In the genomic region with DNA sequence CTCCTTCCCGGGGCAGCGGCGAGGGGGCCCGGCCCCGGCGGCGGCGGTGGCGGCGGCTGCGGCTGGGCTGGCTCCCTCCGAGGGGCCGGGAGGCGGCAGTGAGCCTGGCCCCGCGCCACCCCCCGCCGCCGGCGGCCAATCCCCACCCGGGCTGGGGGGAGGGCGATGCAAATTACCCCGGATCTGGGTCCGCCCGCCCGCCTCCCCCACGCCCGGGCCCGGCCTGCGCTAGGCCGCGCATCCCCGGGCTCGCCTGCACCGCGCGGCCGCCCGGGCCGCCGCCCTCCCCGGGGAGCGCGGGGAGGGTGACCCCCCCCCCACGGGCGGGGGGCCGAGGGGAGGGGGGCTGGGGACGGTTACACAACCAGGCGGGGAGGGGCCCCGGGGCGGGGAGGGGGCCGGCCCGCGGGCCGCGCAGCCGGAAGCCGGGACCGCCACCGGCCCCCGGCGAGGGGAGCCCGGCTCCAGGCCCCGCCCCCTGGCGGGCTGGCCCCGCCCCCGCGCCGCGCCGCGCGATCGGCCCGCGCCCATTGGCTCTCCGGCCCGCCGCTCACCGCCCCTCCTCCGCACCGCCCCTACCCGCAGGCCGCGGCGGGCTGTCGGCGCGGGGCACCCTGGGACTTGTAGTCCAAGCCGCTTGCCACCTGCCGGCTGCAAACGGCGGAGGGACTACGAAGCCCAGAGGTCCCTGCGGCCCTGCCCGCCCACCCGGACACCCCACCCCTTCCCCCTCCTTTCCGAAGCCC, we compare ENCODE assay signal across 1 cellular context.
TF ChIP-seq lines count a peak whose summit lies in the region.

No MANE protein-coding gene starts in this region.

TF ChIP-seq in K562, 482 proteins besides CTCF, POLR2A, EP300 and RAD21 (continued from another document):
- TF ChIP-seq, protein P1, sequence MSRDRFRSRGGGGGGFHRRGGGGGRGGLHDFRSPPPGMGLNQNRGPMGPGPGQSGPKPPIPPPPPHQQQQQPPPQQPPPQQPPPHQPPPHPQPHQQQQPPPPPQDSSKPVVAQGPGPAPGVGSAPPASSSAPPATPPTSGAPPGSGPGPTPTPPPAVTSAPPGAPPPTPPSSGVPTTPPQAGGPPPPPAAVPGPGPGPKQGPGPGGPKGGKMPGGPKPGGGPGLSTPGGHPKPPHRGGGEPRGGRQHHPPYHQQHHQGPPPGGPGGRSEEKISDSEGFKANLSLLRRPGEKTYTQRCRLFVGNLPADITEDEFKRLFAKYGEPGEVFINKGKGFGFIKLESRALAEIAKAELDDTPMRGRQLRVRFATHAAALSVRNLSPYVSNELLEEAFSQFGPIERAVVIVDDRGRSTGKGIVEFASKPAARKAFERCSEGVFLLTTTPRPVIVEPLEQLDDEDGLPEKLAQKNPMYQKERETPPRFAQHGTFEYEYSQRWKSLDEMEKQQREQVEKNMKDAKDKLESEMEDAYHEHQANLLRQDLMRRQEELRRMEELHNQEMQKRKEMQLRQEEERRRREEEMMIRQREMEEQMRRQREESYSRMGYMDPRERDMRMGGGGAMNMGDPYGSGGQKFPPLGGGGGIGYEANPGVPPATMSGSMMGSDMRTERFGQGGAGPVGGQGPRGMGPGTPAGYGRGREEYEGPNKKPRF (IDR thresholded peaks at IDR 0.05; ENCODE audit: low read depth, low read length) = no peak
- TF ChIP-seq PURB (CRISPR knock-in tag; IDR thresholded peaks at IDR 0.05; ENCODE audit: low read depth) (no peak), SMARCA4 (IDR thresholded peaks at IDR 0.05) (no peak), FOS (IDR thresholded peaks at IDR 0.05; ENCODE audit: extremely low read depth, insufficient read length) (peak; percentile 49), U2AF1 (optimal IDR thresholded peaks at IDR 0.05; ENCODE audit: low read depth, low read length) (no peak), ZNF174 (CRISPR knock-in tag; IDR thresholded peaks at IDR 0.05) (no peak), NRF1 (conservative IDR thresholded peaks at IDR 0.05 in 1 of 2, IDR thresholded peaks at IDR 0.05 in 1 of 2) (no peak), PTTG1 (tag; IDR thresholded peaks at IDR 0.05; ENCODE audit: low read depth) (no peak), TRIM28 (IDR thresholded peaks at IDR 0.05) (no peak), NCOA2 (IDR thresholded peaks at IDR 0.05; ENCODE audit: partially characterized antibody in 2 of 2) (no peak), GATAD2A (IDR thresholded peaks at IDR 0.05) (no peak), IRF2 (CRISPR knock-in tag; IDR thresholded peaks at IDR 0.05) (no peak), HSF4 (CRISPR knock-in tag; IDR thresholded peaks at IDR 0.05; ENCODE audit: borderline replicate concordance) (no peak), RBFOX2 (IDR thresholded peaks at IDR 0.05; ENCODE audit: low read depth, low read length) (no peak), ZBED1 (IDR thresholded peaks at IDR 0.05) (no peak), MCM5 (IDR thresholded peaks at IDR 0.05; ENCODE audit: low read depth) (no peak), POLR2AphosphoS2 (IDR thresholded peaks at IDR 0.05; ENCODE audit: low read length) (peak; percentile 58; the same call in 1 of the 2 replicates), ZNF217 (CRISPR knock-in tag; IDR thresholded peaks at IDR 0.05) (no peak), ARHGAP35 (IDR thresholded peaks at IDR 0.05; ENCODE audit: partially characterized antibody) (no peak), KLF6 (CRISPR knock-in tag; IDR thresholded peaks at IDR 0.05; ENCODE audit: borderline replicate concordance) (no peak), SIN3A (IDR thresholded peaks at IDR 0.05; ENCODE audit: borderline replicate concordance in 2 of 2, control insufficient read depth in 1 of 2, low read depth in 2 of 2, low read length in 2 of 2) (no peak), PTBP1 (IDR thresholded peaks at IDR 0.05; ENCODE audit: low read depth, low read length) (no peak), CEBPG (CRISPR knock-in tag; IDR thresholded peaks at IDR 0.05) (no peak), CEBPG (tag; conservative IDR thresholded peaks at IDR 0.05 in 1 of 2, IDR thresholded peaks at IDR 0.05 in 1 of 2) (peak; percentile 22 to 26; a peak in 1 of 4 replicates), ZNF134 (CRISPR knock-in tag; conservative IDR thresholded peaks at IDR 0.05) (no peak)
- TF ChIP-seq, protein P2, sequence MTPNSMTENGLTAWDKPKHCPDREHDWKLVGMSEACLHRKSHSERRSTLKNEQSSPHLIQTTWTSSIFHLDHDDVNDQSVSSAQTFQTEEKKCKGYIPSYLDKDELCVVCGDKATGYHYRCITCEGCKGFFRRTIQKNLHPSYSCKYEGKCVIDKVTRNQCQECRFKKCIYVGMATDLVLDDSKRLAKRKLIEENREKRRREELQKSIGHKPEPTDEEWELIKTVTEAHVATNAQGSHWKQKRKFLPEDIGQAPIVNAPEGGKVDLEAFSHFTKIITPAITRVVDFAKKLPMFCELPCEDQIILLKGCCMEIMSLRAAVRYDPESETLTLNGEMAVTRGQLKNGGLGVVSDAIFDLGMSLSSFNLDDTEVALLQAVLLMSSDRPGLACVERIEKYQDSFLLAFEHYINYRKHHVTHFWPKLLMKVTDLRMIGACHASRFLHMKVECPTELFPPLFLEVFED (CRISPR knock-in tag; conservative IDR thresholded peaks at IDR 0.05) = no peak
- TF ChIP-seq, protein P3, sequence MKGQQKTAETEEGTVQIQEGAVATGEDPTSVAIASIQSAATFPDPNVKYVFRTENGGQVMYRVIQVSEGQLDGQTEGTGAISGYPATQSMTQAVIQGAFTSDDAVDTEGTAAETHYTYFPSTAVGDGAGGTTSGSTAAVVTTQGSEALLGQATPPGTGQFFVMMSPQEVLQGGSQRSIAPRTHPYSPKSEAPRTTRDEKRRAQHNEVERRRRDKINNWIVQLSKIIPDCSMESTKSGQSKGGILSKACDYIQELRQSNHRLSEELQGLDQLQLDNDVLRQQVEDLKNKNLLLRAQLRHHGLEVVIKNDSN (CRISPR knock-in tag; IDR thresholded peaks at IDR 0.05) = no peak
- TF ChIP-seq, protein P4, sequence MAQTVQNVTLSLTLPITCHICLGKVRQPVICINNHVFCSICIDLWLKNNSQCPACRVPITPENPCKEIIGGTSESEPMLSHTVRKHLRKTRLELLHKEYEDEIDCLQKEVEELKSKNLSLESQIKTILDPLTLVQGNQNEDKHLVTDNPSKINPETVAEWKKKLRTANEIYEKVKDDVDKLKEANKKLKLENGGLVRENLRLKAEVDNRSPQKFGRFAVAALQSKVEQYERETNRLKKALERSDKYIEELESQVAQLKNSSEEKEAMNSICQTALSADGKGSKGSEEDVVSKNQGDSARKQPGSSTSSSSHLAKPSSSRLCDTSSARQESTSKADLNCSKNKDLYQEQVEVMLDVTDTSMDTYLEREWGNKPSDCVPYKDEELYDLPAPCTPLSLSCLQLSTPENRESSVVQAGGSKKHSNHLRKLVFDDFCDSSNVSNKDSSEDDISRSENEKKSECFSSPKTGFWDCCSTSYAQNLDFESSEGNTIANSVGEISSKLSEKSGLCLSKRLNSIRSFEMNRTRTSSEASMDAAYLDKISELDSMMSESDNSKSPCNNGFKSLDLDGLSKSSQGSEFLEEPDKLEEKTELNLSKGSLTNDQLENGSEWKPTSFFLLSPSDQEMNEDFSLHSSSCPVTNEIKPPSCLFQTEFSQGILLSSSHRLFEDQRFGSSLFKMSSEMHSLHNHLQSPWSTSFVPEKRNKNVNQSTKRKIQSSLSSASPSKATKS (CRISPR knock-in tag; IDR thresholded peaks at IDR 0.05) = no peak
- TF ChIP-seq, protein P5, sequence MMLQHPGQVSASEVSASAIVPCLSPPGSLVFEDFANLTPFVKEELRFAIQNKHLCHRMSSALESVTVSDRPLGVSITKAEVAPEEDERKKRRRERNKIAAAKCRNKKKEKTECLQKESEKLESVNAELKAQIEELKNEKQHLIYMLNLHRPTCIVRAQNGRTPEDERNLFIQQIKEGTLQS (IDR thresholded peaks at IDR 0.05) = no peak
- TF ChIP-seq, protein P5 (CRISPR knock-in tag; conservative IDR thresholded peaks at IDR 0.05) = no peak
- TF ChIP-seq, protein P6, sequence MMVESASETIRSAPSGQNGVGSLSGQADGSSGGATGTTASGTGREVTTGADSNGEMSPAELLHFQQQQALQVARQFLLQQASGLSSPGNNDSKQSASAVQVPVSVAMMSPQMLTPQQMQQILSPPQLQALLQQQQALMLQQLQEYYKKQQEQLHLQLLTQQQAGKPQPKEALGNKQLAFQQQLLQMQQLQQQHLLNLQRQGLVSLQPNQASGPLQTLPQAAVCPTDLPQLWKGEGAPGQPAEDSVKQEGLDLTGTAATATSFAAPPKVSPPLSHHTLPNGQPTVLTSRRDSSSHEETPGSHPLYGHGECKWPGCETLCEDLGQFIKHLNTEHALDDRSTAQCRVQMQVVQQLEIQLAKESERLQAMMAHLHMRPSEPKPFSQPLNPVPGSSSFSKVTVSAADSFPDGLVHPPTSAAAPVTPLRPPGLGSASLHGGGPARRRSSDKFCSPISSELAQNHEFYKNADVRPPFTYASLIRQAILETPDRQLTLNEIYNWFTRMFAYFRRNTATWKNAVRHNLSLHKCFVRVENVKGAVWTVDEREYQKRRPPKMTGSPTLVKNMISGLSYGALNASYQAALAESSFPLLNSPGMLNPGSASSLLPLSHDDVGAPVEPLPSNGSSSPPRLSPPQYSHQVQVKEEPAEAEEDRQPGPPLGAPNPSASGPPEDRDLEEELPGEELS (CRISPR knock-in tag; IDR thresholded peaks at IDR 0.05; ENCODE audit: borderline replicate concordance) = no peak
- TF ChIP-seq, protein P7, sequence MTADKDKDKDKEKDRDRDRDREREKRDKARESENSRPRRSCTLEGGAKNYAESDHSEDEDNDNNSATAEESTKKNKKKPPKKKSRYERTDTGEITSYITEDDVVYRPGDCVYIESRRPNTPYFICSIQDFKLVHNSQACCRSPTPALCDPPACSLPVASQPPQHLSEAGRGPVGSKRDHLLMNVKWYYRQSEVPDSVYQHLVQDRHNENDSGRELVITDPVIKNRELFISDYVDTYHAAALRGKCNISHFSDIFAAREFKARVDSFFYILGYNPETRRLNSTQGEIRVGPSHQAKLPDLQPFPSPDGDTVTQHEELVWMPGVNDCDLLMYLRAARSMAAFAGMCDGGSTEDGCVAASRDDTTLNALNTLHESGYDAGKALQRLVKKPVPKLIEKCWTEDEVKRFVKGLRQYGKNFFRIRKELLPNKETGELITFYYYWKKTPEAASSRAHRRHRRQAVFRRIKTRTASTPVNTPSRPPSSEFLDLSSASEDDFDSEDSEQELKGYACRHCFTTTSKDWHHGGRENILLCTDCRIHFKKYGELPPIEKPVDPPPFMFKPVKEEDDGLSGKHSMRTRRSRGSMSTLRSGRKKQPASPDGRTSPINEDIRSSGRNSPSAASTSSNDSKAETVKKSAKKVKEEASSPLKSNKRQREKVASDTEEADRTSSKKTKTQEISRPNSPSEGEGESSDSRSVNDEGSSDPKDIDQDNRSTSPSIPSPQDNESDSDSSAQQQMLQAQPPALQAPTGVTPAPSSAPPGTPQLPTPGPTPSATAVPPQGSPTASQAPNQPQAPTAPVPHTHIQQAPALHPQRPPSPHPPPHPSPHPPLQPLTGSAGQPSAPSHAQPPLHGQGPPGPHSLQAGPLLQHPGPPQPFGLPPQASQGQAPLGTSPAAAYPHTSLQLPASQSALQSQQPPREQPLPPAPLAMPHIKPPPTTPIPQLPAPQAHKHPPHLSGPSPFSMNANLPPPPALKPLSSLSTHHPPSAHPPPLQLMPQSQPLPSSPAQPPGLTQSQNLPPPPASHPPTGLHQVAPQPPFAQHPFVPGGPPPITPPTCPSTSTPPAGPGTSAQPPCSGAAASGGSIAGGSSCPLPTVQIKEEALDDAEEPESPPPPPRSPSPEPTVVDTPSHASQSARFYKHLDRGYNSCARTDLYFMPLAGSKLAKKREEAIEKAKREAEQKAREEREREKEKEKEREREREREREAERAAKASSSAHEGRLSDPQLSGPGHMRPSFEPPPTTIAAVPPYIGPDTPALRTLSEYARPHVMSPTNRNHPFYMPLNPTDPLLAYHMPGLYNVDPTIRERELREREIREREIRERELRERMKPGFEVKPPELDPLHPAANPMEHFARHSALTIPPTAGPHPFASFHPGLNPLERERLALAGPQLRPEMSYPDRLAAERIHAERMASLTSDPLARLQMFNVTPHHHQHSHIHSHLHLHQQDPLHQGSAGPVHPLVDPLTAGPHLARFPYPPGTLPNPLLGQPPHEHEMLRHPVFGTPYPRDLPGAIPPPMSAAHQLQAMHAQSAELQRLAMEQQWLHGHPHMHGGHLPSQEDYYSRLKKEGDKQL (CRISPR knock-in tag; IDR thresholded peaks at IDR 0.05; ENCODE audit: borderline replicate concordance) = no peak
- TF ChIP-seq, protein P8, sequence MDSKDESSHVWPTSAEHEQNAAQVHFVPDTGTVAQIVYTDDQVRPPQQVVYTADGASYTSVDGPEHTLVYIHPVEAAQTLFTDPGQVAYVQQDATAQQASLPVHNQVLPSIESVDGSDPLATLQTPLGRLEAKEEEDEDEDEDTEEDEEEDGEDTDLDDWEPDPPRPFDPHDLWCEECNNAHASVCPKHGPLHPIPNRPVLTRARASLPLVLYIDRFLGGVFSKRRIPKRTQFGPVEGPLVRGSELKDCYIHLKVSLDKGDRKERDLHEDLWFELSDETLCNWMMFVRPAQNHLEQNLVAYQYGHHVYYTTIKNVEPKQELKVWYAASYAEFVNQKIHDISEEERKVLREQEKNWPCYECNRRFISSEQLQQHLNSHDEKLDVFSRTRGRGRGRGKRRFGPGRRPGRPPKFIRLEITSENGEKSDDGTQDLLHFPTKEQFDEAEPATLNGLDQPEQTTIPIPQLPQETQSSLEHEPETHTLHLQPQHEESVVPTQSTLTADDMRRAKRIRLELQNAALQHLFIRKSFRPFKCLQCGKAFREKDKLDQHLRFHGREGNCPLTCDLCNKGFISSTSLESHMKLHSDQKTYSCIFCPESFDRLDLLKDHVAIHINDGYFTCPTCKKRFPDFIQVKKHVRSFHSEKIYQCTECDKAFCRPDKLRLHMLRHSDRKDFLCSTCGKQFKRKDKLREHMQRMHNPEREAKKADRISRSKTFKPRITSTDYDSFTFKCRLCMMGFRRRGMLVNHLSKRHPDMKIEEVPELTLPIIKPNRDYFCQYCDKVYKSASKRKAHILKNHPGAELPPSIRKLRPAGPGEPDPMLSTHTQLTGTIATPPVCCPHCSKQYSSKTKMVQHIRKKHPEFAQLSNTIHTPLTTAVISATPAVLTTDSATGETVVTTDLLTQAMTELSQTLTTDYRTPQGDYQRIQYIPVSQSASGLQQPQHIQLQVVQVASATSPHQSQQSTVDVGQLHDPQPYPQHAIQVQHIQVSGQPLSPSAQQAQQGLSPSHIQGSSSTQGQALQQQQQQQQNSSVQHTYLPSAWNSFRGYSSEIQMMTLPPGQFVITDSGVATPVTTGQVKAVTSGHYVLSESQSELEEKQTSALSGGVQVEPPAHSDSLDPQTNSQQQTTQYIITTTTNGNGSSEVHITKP (IDR thresholded peaks at IDR 0.05; ENCODE audit: partially characterized antibody) = no peak
